Comparison of ENCODE assay signal across 20 cellular contexts in the genomic region with DNA sequence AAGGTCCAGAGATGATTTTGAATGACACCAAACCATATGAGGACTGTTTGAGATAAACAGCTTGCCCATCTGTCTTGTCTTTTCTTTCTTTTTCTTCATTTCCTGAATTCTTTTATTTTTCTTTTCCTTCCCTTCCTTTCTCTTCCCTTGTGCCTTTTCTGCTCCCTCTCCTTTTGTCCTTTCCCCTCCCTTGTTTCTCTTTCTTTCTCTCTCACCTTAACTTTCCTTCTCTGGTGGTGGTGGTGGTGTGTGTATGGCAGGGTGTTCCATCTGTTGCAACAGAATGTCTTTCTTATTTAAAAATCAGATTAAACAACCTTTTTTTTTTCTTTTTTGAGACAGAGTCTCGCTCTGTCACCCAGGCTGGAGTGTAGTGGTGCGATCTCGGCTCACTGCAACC. TPM values are rescaled to one million over a fixed set of nuclear protein-coding genes. Genes with fewer than 3 reads are reported as not detected.
DNase-seq lines count a peak whose midpoint lies in the region; ATAC-seq and TF ChIP-seq lines count a peak whose summit lies in the region.
"Had no signal": no experiment of that assay in that cellular context is flagged by ENCODE, and none has a peak within 500 bp of the region (broad histone marks: within the 10 kb centered on the region; RNA-seq: fewer than 3 reads in every experiment).

No MANE protein-coding gene starts in this region.

- no peak overlapping the region for H3K4me2 ChIP-seq in GM23338

- POLR2A ChIA-PET in Caco-2 (lab: Charles Lee), result no interaction called here

- peaks cover 4% of the 10 kb centered on the region; the same call in 1 of the 2 replicates for H3F3A ChIP-seq in GM23338 (replicated peaks; ENCODE audit: low read depth)

- CTCF ChIA-PET in Caco-2 (lab: Charles Lee), result interaction anchor here (1.0 kb wide), 1 partner anchor 159 kb away, joined by 5 read pairs; no protein-coding TSS in a partner anchor

- H3K9me2 ChIP-seq in GM23338 (ENCODE audit: insufficient read depth), result no peaks in the 10 kb centered on the region

- no TSS peak for BruUV-seq in Caco-2 (replicated peaks; lab: Mats Ljungman, UMichigan)

- H4K20me1 ChIP-seq in GM23338 (replicated peaks; ENCODE audit: insufficient read depth), result peaks cover 4% of the 10 kb centered on the region; the same call in 1 of the 2 replicates

- no peak for ATAC-seq in GM23338
- no peak for ATAC-seq in psoas muscle
- ATAC-seq in GM19467 (IDR thresholded peaks at IDR 0.05; ENCODE audit: unreplicated experiment), result no peak
- ATAC-seq: PC-3 had no signal

- H3K27me3 ChIP-seq in GM23338 (ENCODE audit: insufficient read depth) (no peaks in the 10 kb centered on the region), psoas muscle (ENCODE audit: insufficient read depth in 3 of 3, low read length in 2 of 3) (no peaks in the 10 kb centered on the region), Caco-2 (replicated peaks; ENCODE audit: control insufficient read depth, insufficient read depth, low read length) (no peaks in the 10 kb centered on the region)

- no peak overlapping the region for H3K27ac ChIP-seq in GM23338 (ENCODE audit: low read depth)
- peak overlapping the region; percentile 39 for H3K27ac ChIP-seq in psoas muscle

- H3K4me3 ChIP-seq in GM23338 (no peak overlapping the region), psoas muscle (no peak overlapping the region), Caco-2 (ENCODE audit: low read depth, low read length) (no peak overlapping the region)

- H3K9me3 ChIP-seq in psoas muscle (no peaks in the 10 kb centered on the region), Caco-2 (no peaks in the 10 kb centered on the region)

- no peak for DNase-seq in activated T-cell treated with anti-CD3 and anti-CD28 coated beads, Interleukin-2, amount 50 U/mL, for 24 hours
- DNase-seq in activated T-cell treated with anti-CD3 and anti-CD28 coated beads, Interleukin-2, amount 50 U/mL, for 1 hour, result no peak
- DNase-seq in GM23338 (ENCODE audit: low spot score) (no peak), chondrocyte (ENCODE audit: low spot score) (no peak), psoas muscle (no peak), amniotic stem cell (lab: John Stamatoyannopoulos, UW) (no peak), Caco-2 (no peak)
- DNase-seq: Calu3; KBM-7; NCI-H1092; NCI-H1694; NCI-H2107; NCI-H226; NCI-H526 treated with DMSO at 0.1 percent for 48 hours; NK-92 treated with Interleukin-12 subunit alpha and Interleukin-12 subunit beta, amount 100 ng/mL, for 24 hours; PC-3; Right ventricle myocardium superior had no signal

- WGBS in psoas muscle, 3 donors, result 87 to 93% (median 88%) methylated on average over 3 of the region's 3 CpGs

- TF ChIP-seq CTCF in GM23338 (conservative IDR thresholded peaks at IDR 0.05; ENCODE audit: low read depth in 2 of 2), result no peak
- no peak for TF ChIP-seq CTCF in chondrocyte (IDR thresholded peaks at IDR 0.05)
- no peak for TF ChIP-seq CTCF in psoas muscle (IDR thresholded peaks at IDR 0.05)
- no peak for TF ChIP-seq CTCF in Caco-2 (IDR thresholded peaks at IDR 0.05; ENCODE audit: insufficient read depth in 1 of 2, low read depth in 1 of 2, low read length in 1 of 2, severe bottlenecking in 1 of 2, unreplicated experiment in 1 of 2)

- no peaks in the 10 kb centered on the region for H3K36me3 ChIP-seq in GM23338 (ENCODE audit: insufficient read depth)
- H3K36me3 ChIP-seq in psoas muscle (ENCODE audit: insufficient read depth in 1 of 2, low read depth in 1 of 2), result no peaks in the 10 kb centered on the region
- H3K36me3 ChIP-seq in Caco-2 (ENCODE audit: control insufficient read depth, insufficient read depth, low read length), result no peaks in the 10 kb centered on the region

- H3K4me1 ChIP-seq in GM23338 (ENCODE audit: insufficient read depth) (0 out of 2 replicates have a peak, but pooled peaks cover 2% of the 10 kb centered on the region), psoas muscle (peaks cover 5% of the 10 kb centered on the region), Caco-2 (peaks cover 3% of the 10 kb centered on the region; the same call in 1 of the 2 replicates)

- intact Hi-C loops in psoas muscle (cut with DNase I) (no loop called here), Caco-2 (cut with micrococcal nuclease; ENCODE audit: unreplicated experiment) (no loop called here)

- H3K79me2 ChIP-seq in GM23338 (replicated peaks; ENCODE audit: insufficient read depth), result peaks cover 7% of the 10 kb centered on the region

- H3K9me3 Mint-ChIP-seq in activated T-cell treated with anti-CD3 and anti-CD28 coated beads, Interleukin-2, amount 50 U/mL, for 24 hours, result no peaks in the 10 kb centered on the region
- H3K9me3 Mint-ChIP-seq in GM23338 (no peaks in the 10 kb centered on the region), chondrocyte (ENCODE audit: low read depth) (no peaks in the 10 kb centered on the region), Caco-2 (ENCODE audit: unreplicated experiment) (no peaks in the 10 kb centered on the region)

- no peak overlapping the region for H3K4me3 Mint-ChIP-seq in activated T-cell treated with anti-CD3 and anti-CD28 coated beads, Interleukin-2, amount 50 U/mL, for 24 hours
- H3K4me3 Mint-ChIP-seq in GM23338, result no peak overlapping the region
- H3K4me3 Mint-ChIP-seq in chondrocyte (ENCODE audit: unreplicated experiment), result no peak overlapping the region
- H3K4me3 Mint-ChIP-seq in Caco-2 (ENCODE audit: unreplicated experiment), result no peak overlapping the region
- H3K4me3 Mint-ChIP-seq: CD14-positive monocyte had no signal

- H3K36me3 Mint-ChIP-seq in activated T-cell treated with anti-CD3 and anti-CD28 coated beads, Interleukin-2, amount 50 U/mL, for 24 hours (ENCODE audit: low read depth), result peaks cover 11% of the 10 kb centered on the region
- H3K36me3 Mint-ChIP-seq in GM23338 (ENCODE audit: low read depth) (no peaks in the 10 kb centered on the region), chondrocyte (ENCODE audit: low read depth) (peaks cover 2% of the 10 kb centered on the region), Caco-2 (ENCODE audit: insufficient read depth, unreplicated experiment) (peaks cover 13% of the 10 kb centered on the region)
- H3K36me3 Mint-ChIP-seq: CD14-positive monocyte had no signal

- peak overlapping the region; percentile 82 for H2AFZ ChIP-seq in GM23338

- H3K4me1 Mint-ChIP-seq in activated T-cell treated with anti-CD3 and anti-CD28 coated beads, Interleukin-2, amount 50 U/mL, for 24 hours (ENCODE audit: low read depth), result peaks cover 19% of the 10 kb centered on the region
- H3K4me1 Mint-ChIP-seq in GM23338, result peaks cover 12% of the 10 kb centered on the region; the same call in 2 of the 3 replicates
- H3K4me1 Mint-ChIP-seq in chondrocyte (ENCODE audit: low read depth), result peaks cover 6% of the 10 kb centered on the region
- H3K4me1 Mint-ChIP-seq in Caco-2 (ENCODE audit: low read depth, unreplicated experiment), result no peaks in the 10 kb centered on the region

- peak overlapping the region; percentile 67 for H3K27ac Mint-ChIP-seq in activated T-cell treated with anti-CD3 and anti-CD28 coated beads, Interleukin-2, amount 50 U/mL, for 24 hours
- H3K27ac Mint-ChIP-seq in GM23338, result no peak overlapping the region
- H3K27ac Mint-ChIP-seq in chondrocyte (ENCODE audit: unreplicated experiment), result peak overlapping the region; percentile 49
- no peak overlapping the region for H3K27ac Mint-ChIP-seq in Caco-2 (ENCODE audit: unreplicated experiment)

- no peaks in the 10 kb centered on the region for H3K27me3 Mint-ChIP-seq in activated T-cell treated with anti-CD3 and anti-CD28 coated beads, Interleukin-2, amount 50 U/mL, for 24 hours
- peaks cover 8% of the 10 kb centered on the region for H3K27me3 Mint-ChIP-seq in GM23338 (ENCODE audit: insufficient read depth, low read depth, poor library complexity)
- no peaks in the 10 kb centered on the region for H3K27me3 Mint-ChIP-seq in chondrocyte (ENCODE audit: low read depth)
- no peaks in the 10 kb centered on the region for H3K27me3 Mint-ChIP-seq in Caco-2 (ENCODE audit: insufficient read depth, unreplicated experiment)

TF ChIP-seq in GM23338, 12 proteins besides CTCF, POLR2A, EP300 and RAD21 (continues in another document):
- TF ChIP-seq, protein P1, sequence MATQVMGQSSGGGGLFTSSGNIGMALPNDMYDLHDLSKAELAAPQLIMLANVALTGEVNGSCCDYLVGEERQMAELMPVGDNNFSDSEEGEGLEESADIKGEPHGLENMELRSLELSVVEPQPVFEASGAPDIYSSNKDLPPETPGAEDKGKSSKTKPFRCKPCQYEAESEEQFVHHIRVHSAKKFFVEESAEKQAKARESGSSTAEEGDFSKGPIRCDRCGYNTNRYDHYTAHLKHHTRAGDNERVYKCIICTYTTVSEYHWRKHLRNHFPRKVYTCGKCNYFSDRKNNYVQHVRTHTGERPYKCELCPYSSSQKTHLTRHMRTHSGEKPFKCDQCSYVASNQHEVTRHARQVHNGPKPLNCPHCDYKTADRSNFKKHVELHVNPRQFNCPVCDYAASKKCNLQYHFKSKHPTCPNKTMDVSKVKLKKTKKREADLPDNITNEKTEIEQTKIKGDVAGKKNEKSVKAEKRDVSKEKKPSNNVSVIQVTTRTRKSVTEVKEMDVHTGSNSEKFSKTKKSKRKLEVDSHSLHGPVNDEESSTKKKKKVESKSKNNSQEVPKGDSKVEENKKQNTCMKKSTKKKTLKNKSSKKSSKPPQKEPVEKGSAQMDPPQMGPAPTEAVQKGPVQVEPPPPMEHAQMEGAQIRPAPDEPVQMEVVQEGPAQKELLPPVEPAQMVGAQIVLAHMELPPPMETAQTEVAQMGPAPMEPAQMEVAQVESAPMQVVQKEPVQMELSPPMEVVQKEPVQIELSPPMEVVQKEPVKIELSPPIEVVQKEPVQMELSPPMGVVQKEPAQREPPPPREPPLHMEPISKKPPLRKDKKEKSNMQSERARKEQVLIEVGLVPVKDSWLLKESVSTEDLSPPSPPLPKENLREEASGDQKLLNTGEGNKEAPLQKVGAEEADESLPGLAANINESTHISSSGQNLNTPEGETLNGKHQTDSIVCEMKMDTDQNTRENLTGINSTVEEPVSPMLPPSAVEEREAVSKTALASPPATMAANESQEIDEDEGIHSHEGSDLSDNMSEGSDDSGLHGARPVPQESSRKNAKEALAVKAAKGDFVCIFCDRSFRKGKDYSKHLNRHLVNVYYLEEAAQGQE (IDR thresholded peaks at IDR 0.05; ENCODE audit: unreplicated experiment), result no peak
- TF ChIP-seq EZH2 (IDR thresholded peaks at IDR 0.05; ENCODE audit: low read depth, unreplicated experiment), result no peak

RNA-seq across cellular contexts. Expression of a gene that starts 3.8 kb away (rescaled TPM):
- 21.2 and 26.6 TPM in 2 replicates for total RNA-seq in GM23338 (2014; rRNA removed; shearing (Covaris generic))
- polyA plus RNA-seq in GM23338 (2016; fragmentation: Nextera tagmentation; extraction: Ambion mirVana) (15.5 and 16.6 TPM in 2 replicates), psoas muscle (1 to 10 TPM; 3.8 to 5.1 (median 4.7) TPM)
- total RNA-seq in chondrocyte (24.9 to 28.0 TPM (median 26.4 TPM) in 3 replicates), psoas muscle (1 to 10 TPM; 4.1 to 5.7 (median 4.5) TPM), Caco-2 (2022) (20.7 and 20.8 TPM in 2 replicates)

RNA-seq across cellular contexts. Expression of a gene that starts 32.3 kb away (rescaled TPM):
- not detected in 2 replicates for total RNA-seq in GM23338 (2014; rRNA removed; shearing (Covaris generic))
- polyA plus RNA-seq in GM23338 (2016; fragmentation: Nextera tagmentation; extraction: Ambion mirVana) (not detected in 2 replicates), psoas muscle (not detected)
- total RNA-seq in chondrocyte (not detected in 3 replicates), psoas muscle (not detected), Caco-2 (2022) (not detected in 2 replicates)
- total RNA-seq: Calu3, M059J, PC-3, Right ventricle myocardium superior had no signal
- polyA plus RNA-seq: CD14-positive monocyte had no signal

RNA-seq across cellular contexts. Expression of a gene that starts 43.5 kb away (rescaled TPM):
- total RNA-seq in GM23338 (2014; rRNA removed; shearing (Covaris generic)), result not detected in 2 replicates
- polyA plus RNA-seq in GM23338 (2016; fragmentation: Nextera tagmentation; extraction: Ambion mirVana) (not detected in 2 replicates), psoas muscle (not detected)
- total RNA-seq in chondrocyte (not detected in 3 replicates), psoas muscle (not detected), Caco-2 (2022) (not detected in 2 replicates)
- total RNA-seq: Calu3, M059J, PC-3, Right ventricle myocardium superior had no signal
- polyA plus RNA-seq: CD14-positive monocyte had no signal

Comparison
In these comparisons a context has a peak if more than half of its experiments do, and no peak if none do; other contexts are left out.
1. H3K27ac Mint-ChIP-seq: peak in activated T-cell treated with anti-CD3 and anti-CD28 coated beads, Interleukin-2, amount 50 U/mL, for 24 hours (single experiment) and chondrocyte (single experiment); none in GM23338 (single experiment) and Caco-2 (single experiment).